8 cellular contexts compared by ENCODE assay signal in the genomic region with DNA sequence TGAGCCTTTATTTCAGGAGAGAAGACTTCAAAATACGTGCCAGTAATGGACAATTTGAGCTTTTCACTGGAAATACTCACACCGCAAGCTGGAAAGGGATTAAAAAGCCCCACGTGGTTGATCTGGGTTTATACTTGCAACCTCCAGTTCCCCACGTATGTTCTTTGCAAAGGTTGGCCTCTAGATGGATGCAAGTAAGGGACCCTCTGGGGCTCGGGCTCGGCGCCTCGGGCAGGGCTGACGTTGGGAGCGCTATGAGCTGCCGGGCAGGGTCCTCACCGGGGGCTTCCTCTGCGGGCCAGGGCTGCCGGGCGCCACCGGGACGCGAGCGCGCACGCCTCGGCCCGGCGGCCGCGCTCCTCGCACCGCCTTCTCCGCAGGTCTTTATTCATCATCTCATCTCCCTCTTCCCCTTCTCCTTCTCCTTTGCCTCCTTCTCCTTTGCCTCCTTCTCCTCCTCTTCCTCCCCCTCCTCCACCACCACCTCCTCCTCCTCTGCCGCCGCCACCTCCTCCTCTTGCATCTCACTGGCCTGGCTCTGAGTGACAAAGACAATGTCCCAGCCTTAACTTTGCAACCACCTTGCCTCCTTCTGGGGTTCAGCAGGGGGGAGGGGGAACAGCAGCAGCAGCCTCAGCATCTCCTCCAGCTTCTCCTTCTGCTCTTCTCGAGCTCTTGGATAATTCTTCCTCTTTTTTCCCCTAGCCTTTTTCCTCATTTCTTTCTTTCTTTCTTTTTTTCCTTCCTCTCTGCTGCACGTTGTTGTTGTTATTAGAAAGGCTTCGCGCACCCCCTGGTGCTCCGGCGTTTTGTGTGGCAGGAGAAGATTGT. TPM values are rescaled to one million over a fixed set of nuclear protein-coding genes. Genes with fewer than 3 reads are reported as not detected.
DNase-seq lines count a peak whose midpoint lies in the region; ATAC-seq and TF ChIP-seq lines count a peak whose summit lies in the region.

No MANE protein-coding gene starts in this region.

- H3K9me3 ChIP-seq in body of pancreas (no peaks in the 10 kb centered on the region), spleen (no peaks in the 10 kb centered on the region)

- H3K27ac ChIP-seq in body of pancreas: peak overlapping the region in 3 of 4 donors; percentile 41 to 69 (median 67)
- peak overlapping the region; percentile 55 to 87 (median 84) for H3K27ac ChIP-seq in spleen

- H3K4me1 ChIP-seq in body of pancreas (peaks cover 42% of the 10 kb centered on the region), spleen (peaks cover 0 to 49% (median 14%) of the 10 kb centered on the region in 6 donors)

- no peak for ATAC-seq in body of pancreas
- no peak for ATAC-seq in GM18873 (IDR thresholded peaks at IDR 0.05; ENCODE audit: low FRiP score, unreplicated experiment)

- H3K36me3 ChIP-seq in body of pancreas (replicated peaks in 1 of 2; ENCODE audit: insufficient read depth in 1 of 2, low read depth in 2 of 2): no peaks in the 10 kb centered on the region
- H3K36me3 ChIP-seq in spleen: no peaks in the 10 kb centered on the region

- TF ChIP-seq CTCF in body of pancreas (IDR thresholded peaks at IDR 0.05) (peak in 3 of 7 experiments; percentile 31 to 60 (median 53)), spleen (IDR thresholded peaks at IDR 0.05 in 8 of 11, conservative IDR thresholded peaks at IDR 0.05 in 3 of 11) (peak in 1 of 11 experiments; percentile 16)

- intact Hi-C loops in body of pancreas (cut with DNase I) (no loop called here), spleen (cut with DNase I; ENCODE audit: low total_unique reads) (no loop called here)

- DNase-seq in NCI-H2081 (lab: John Stamatoyannopoulos, UW) (peak; percentile 31 to 57), NCI-H2081 treated with DMSO at 0.1 percent for 48 hours (lab: John Stamatoyannopoulos, UW) (no peak), NCI-H1694 treated with DMSO at 0.1 percent for 48 hours (lab: John Stamatoyannopoulos, UW) (peak; percentile 53), body of pancreas (peak in 1 of 4 donors; percentile 11), immature natural killer cell (no peak), spleen (no peak), NCI-H187 treated with DMSO at 0.1 percent for 48 hours (lab: John Stamatoyannopoulos, UW) (no peak)

- TF ChIP-seq POLR2A in body of pancreas (IDR thresholded peaks at IDR 0.05) (no peak), spleen (IDR thresholded peaks at IDR 0.05) (no peak)

- peaks cover 0 to 10% (median 4%) of the 10 kb centered on the region in 3 donors for H3K36me3 Mint-ChIP-seq in immature natural killer cell

- H3K4me3 ChIP-seq in body of pancreas (peak overlapping the region in 1 of 2 donors; percentile 39), spleen (peak overlapping the region; percentile 12 to 74 (median 52))

- no peak overlapping the region for H3K27ac Mint-ChIP-seq in immature natural killer cell

- H3K27me3 Mint-ChIP-seq in immature natural killer cell (ENCODE audit: low read depth in 3 of 3): peaks cover 33 to 58% (median 35%) of the 10 kb centered on the region in 3 donors

- H3K27me3 ChIP-seq in body of pancreas (peaks cover 0 to 21% of the 10 kb centered on the region in 2 donors), spleen (replicated peaks in 1 of 7) (peaks cover 0 to 75% (median 16%) of the 10 kb centered on the region in 7 donors)

- peaks cover 2 to 35% (median 11%) of the 10 kb centered on the region in 6 donors for H3K9me3 Mint-ChIP-seq in immature natural killer cell

- 1% methylated on average over 35 to 37 of the region's 37 CpGs for WGBS in body of pancreas, 2 donors
- WGBS in spleen, 5 donors: 0 to 5% (median 2%) methylated on average over 37 of the region's 37 CpGs

- H3K4me1 Mint-ChIP-seq in immature natural killer cell: peaks cover 45 to 66% of the 10 kb centered on the region in 2 donors

- H3K4me3 Mint-ChIP-seq in immature natural killer cell: peak overlapping the region; percentile 83 to 89 (median 88)

RNA-seq across cellular contexts. Expression of gene ZNF462, which starts 0.6 kb away (rescaled TPM):
- 1 to 10 TPM; 4.7 to 8.9 TPM for total RNA-seq in body of pancreas
- under 1 TPM in 1 of 3 donors, not detected in 2; 0.94 TPM for polyA plus RNA-seq in immature natural killer cell
- total RNA-seq in spleen: 10 to 100 TPM; 18.6 to 38.9 (median 22.9) TPM
- polyA plus RNA-seq in spleen: 1 to 10 TPM in 1 of 3 donors, under 1 TPM in 2; 0.36 to 1.4 (median 0.70) TPM

Comparison
In these comparisons a context has a peak if more than half of its experiments do, and no peak if none do; other contexts are left out.
1. DNase-seq: peak in NCI-H2081 (2 of 2) and NCI-H1694 treated with DMSO at 0.1 percent for 48 hours (single experiment); none in NCI-H2081 treated with DMSO at 0.1 percent for 48 hours (single experiment), immature natural killer cell (0 of 3), spleen (single experiment) and NCI-H187 treated with DMSO at 0.1 percent for 48 hours (single experiment).